Comparison of ENCODE assay signal across 8 cellular contexts in genomic region chr1:24391882-24392603, GRCh38. TPM values are rescaled to one million over a fixed set of nuclear protein-coding genes. Genes with fewer than 3 reads are reported as not detected.
DNase-seq lines count a peak whose midpoint lies in the region; ATAC-seq, FAIRE-seq and TF ChIP-seq lines count a peak whose summit lies in the region.

No MANE protein-coding gene starts in this region.

- H3F3A ChIP-seq in OCI-LY1 (ENCODE audit: insufficient read depth, low read length): no peaks in the 10 kb centered on the region

- no peaks in the 10 kb centered on the region for H3K79me2 ChIP-seq in OCI-LY1 (ENCODE audit: insufficient read depth, low read length)
- no peaks in the 10 kb centered on the region for H3K79me2 ChIP-seq in osteoblast (ENCODE audit: insufficient read depth, low read length)

- H3K36me3 Mint-ChIP-seq in activated T-helper 1 cell treated with anti-CD3 and anti-CD28 coated beads, Interleukin-12 subunit alpha, Interleukin-12 subunit beta, Interleukin-2, Interleukin-4 antibody, amounts not matched to agents 30 ng/mL and 10 ng/mL and 1 ng/mL, durations not matched to agents 14 hours and 24 hours and 36 hours (ENCODE audit: low read depth): peaks cover 3% of the 10 kb centered on the region

- H3K4me3 ChIP-seq in OCI-LY1 (ENCODE audit: low read depth, low read length, poor library complexity, severe bottlenecking): peak overlapping the region; percentile 11
- no peak overlapping the region for H3K4me3 ChIP-seq in fibroblast of pulmonary artery (replicated peaks; ENCODE audit: low read depth, low read length)
- H3K4me3 ChIP-seq in osteoblast (ENCODE audit: insufficient read depth, low read length): peak overlapping the region; percentile 48
- H3K4me3 ChIP-seq in vagina: no peak overlapping the region

- H3K4me1 Mint-ChIP-seq in activated T-helper 1 cell treated with anti-CD3 and anti-CD28 coated beads, Interleukin-12 subunit alpha, Interleukin-12 subunit beta, Interleukin-2, Interleukin-4 antibody, amounts not matched to agents 30 ng/mL and 10 ng/mL and 1 ng/mL, durations not matched to agents 14 hours and 24 hours and 36 hours (ENCODE audit: low read depth): peaks cover 30% of the 10 kb centered on the region

- peak overlapping the region; percentile 79 for H3K27ac Mint-ChIP-seq in activated T-helper 1 cell treated with anti-CD3 and anti-CD28 coated beads, Interleukin-12 subunit alpha, Interleukin-12 subunit beta, Interleukin-2, Interleukin-4 antibody, amounts not matched to agents 30 ng/mL and 10 ng/mL and 1 ng/mL, durations not matched to agents 14 hours and 24 hours and 36 hours

- TF ChIP-seq CTCF in D721Med (IDR thresholded peaks at IDR 0.05; ENCODE audit: insufficient read depth, missing control alignments): peak; percentile 82
- TF ChIP-seq CTCF in OCI-LY1 (IDR thresholded peaks at IDR 0.05; ENCODE audit: low read length): peak; percentile 97
- peak; percentile 89 for TF ChIP-seq CTCF in fibroblast of pulmonary artery (IDR thresholded peaks at IDR 0.05; ENCODE audit: low read length, missing control alignments)
- peak; percentile 82 for TF ChIP-seq CTCF in osteoblast (IDR thresholded peaks at IDR 0.05; ENCODE audit: extremely low read depth, low read depth, low read length)
- peak; percentile 58 to 73 (median 73) for TF ChIP-seq CTCF in vagina (IDR thresholded peaks at IDR 0.05)

- H3K9me3 ChIP-seq in OCI-LY1 (ENCODE audit: low read length): peaks cover 4% of the 10 kb centered on the region; the same call in 1 of the 2 replicates
- H3K9me3 ChIP-seq in osteoblast (ENCODE audit: low read depth, low read length): no peaks in the 10 kb centered on the region
- no peaks in the 10 kb centered on the region for H3K9me3 ChIP-seq in vagina

- FAIRE-seq in D721Med (lab: Jason Lieb, UNC): no peak

- no peaks in the 10 kb centered on the region for H3K9me3 Mint-ChIP-seq in activated T-helper 1 cell treated with anti-CD3 and anti-CD28 coated beads, Interleukin-12 subunit alpha, Interleukin-12 subunit beta, Interleukin-2, Interleukin-4 antibody, amounts not matched to agents 30 ng/mL and 10 ng/mL and 1 ng/mL, durations not matched to agents 14 hours and 24 hours and 36 hours

- peak; percentile 56 for ATAC-seq in GM19452 (IDR thresholded peaks at IDR 0.05; ENCODE audit: unreplicated experiment)
- peak; percentile 61 for ATAC-seq in HG03520 (IDR thresholded peaks at IDR 0.05; ENCODE audit: unreplicated experiment)

- H3K36me3 ChIP-seq in OCI-LY1 (ENCODE audit: insufficient read depth, low read length) (no peaks in the 10 kb centered on the region; the same call in 1 of the 2 replicates), osteoblast (ENCODE audit: insufficient read depth, low read length) (no peaks in the 10 kb centered on the region), vagina (no peaks in the 10 kb centered on the region)

- intact Hi-C loops in activated T-helper 1 cell treated with anti-CD3 and anti-CD28 coated beads, Interleukin-12 subunit alpha, Interleukin-12 subunit beta, Interleukin-2, Interleukin-4 antibody, amounts not matched to agents 30 ng/mL and 10 ng/mL and 1 ng/mL, durations not matched to agents 14 hours and 24 hours and 36 hours (cut with micrococcal nuclease): loop anchor here (1.0 to 2.0 kb wide), 8 partner anchors 8 to 321 kb away; partner anchors contain the start of gene NIPAL3
- intact Hi-C loops in vagina (cut with DNase I): loop anchor here (5.0 kb wide), 1 partner anchor 190 kb away; no protein-coding TSS in a partner anchor

- DNase-seq in D721Med (ENCODE audit: insufficient read length, low spot score) (no peak), fibroblast of pulmonary artery (ENCODE audit: low read depth) (peak; percentile 67), osteoblast (ENCODE audit: insufficient read length, low spot score, missing footprints) (no peak), vagina (ENCODE audit: extremely low spot score in 2 of 2) (peak in 1 of 2 donors; percentile 87)
- DNase-seq in activated T-helper 1 cell treated with anti-CD3 and anti-CD28 coated beads, Interleukin-12 subunit alpha, Interleukin-12 subunit beta, Interleukin-2, Interleukin-4 antibody, amounts not matched to agents 30 ng/mL and 10 ng/mL and 1 ng/mL, durations not matched to agents 14 hours and 24 hours and 36 hours (ENCODE audit: low spot score): peak; percentile 47

- H3K4me2 ChIP-seq in OCI-LY1 (ENCODE audit: low read length) (peak overlapping the region; percentile 62), osteoblast (ENCODE audit: insufficient read depth, low read length) (peak overlapping the region; percentile 57)

- H3K4me1 ChIP-seq in OCI-LY1 (ENCODE audit: insufficient read depth, low read length, severe bottlenecking) (peaks cover 40% of the 10 kb centered on the region), osteoblast (ENCODE audit: insufficient read depth, low read length) (peaks cover 27% of the 10 kb centered on the region), vagina (peaks cover 11% of the 10 kb centered on the region)

- peak overlapping the region; percentile 80 for H3K4me3 Mint-ChIP-seq in activated T-helper 1 cell treated with anti-CD3 and anti-CD28 coated beads, Interleukin-12 subunit alpha, Interleukin-12 subunit beta, Interleukin-2, Interleukin-4 antibody, amounts not matched to agents 30 ng/mL and 10 ng/mL and 1 ng/mL, durations not matched to agents 14 hours and 24 hours and 36 hours

- H2AFZ ChIP-seq in OCI-LY1 (ENCODE audit: low read length) (peak overlapping the region; percentile 26; the same call in 1 of the 2 replicates), osteoblast (ENCODE audit: low read length) (peak overlapping the region; percentile 64)

- H3K27ac ChIP-seq in OCI-LY1 (ENCODE audit: low read depth, low read length, poor library complexity, severe bottlenecking) (peak overlapping the region; percentile 89), osteoblast (ENCODE audit: low read depth, low read length) (peak overlapping the region; percentile 85), vagina (peak overlapping the region; percentile 84)

- H3K9me2 ChIP-seq in OCI-LY1 (ENCODE audit: low read depth, low read length): no peaks in the 10 kb centered on the region

- H4K20me1 ChIP-seq in OCI-LY1 (ENCODE audit: insufficient read depth, low read length) (no peaks in the 10 kb centered on the region), osteoblast (ENCODE audit: insufficient read depth, low read length) (no peaks in the 10 kb centered on the region)

- peak overlapping the region; percentile 51; the same call in 1 of the 2 replicates for H3K9ac ChIP-seq in OCI-LY1 (ENCODE audit: low read length)

- TF ChIP-seq POLR2A in vagina (IDR thresholded peaks at IDR 0.05): no peak

- H3K27me3 Mint-ChIP-seq in activated T-helper 1 cell treated with anti-CD3 and anti-CD28 coated beads, Interleukin-12 subunit alpha, Interleukin-12 subunit beta, Interleukin-2, Interleukin-4 antibody, amounts not matched to agents 30 ng/mL and 10 ng/mL and 1 ng/mL, durations not matched to agents 14 hours and 24 hours and 36 hours (ENCODE audit: insufficient read depth): peaks cover 4% of the 10 kb centered on the region

- no peaks in the 10 kb centered on the region for H3K27me3 ChIP-seq in OCI-LY1 (ENCODE audit: insufficient read depth, low read length)
- H3K27me3 ChIP-seq in osteoblast (ENCODE audit: insufficient read depth, low read length): no peaks in the 10 kb centered on the region
- no peaks in the 10 kb centered on the region for H3K27me3 ChIP-seq in vagina

RNA-seq across cellular contexts. Expression of gene STPG1, which starts 21.5 kb away (rescaled TPM):
- 4.1 and 5.1 TPM in 2 replicates for total RNA-seq in activated T-helper 1 cell treated with anti-CD3 and anti-CD28 coated beads, Interleukin-12 subunit alpha, Interleukin-12 subunit beta, Interleukin-2, Interleukin-4 antibody, amounts not matched to agents 30 ng/mL and 10 ng/mL and 1 ng/mL, durations not matched to agents 14 hours and 24 hours and 36 hours
- 7.2 and 7.4 TPM in 2 replicates for total RNA-seq in osteoblast
- 4.2 TPM for total RNA-seq in vagina

RNA-seq across cellular contexts. Expression of gene NIPAL3, which starts 23.6 kb away (rescaled TPM):
- total RNA-seq in activated T-helper 1 cell treated with anti-CD3 and anti-CD28 coated beads, Interleukin-12 subunit alpha, Interleukin-12 subunit beta, Interleukin-2, Interleukin-4 antibody, amounts not matched to agents 30 ng/mL and 10 ng/mL and 1 ng/mL, durations not matched to agents 14 hours and 24 hours and 36 hours: 22.7 and 23.5 TPM in 2 replicates
- 29.2 and 31.8 TPM in 2 replicates for total RNA-seq in osteoblast
- total RNA-seq in vagina: 21.1 TPM

Comparison
In these comparisons a context has a peak if more than half of its experiments do, and no peak if none do; other contexts are left out.
1. DNase-seq: peak in activated T-helper 1 cell treated with anti-CD3 and anti-CD28 coated beads, Interleukin-12 subunit alpha, Interleukin-12 subunit beta, Interleukin-2, Interleukin-4 antibody, amounts not matched to agents 30 ng/mL and 10 ng/mL and 1 ng/mL, durations not matched to agents 14 hours and 24 hours and 36 hours (single experiment) and fibroblast of pulmonary artery (single experiment); none in D721Med (single experiment) and osteoblast (single experiment).
2. H3K4me3 ChIP-seq: peak in OCI-LY1 (single experiment) and osteoblast (single experiment); none in fibroblast of pulmonary artery (single experiment) and vagina (0 of 2).
3. Peak in every context shown above with its lines, with median percentiles within 50 percentile points of each other: CTCF ChIP-seq and H3K27ac ChIP-seq.